In the genomic region with DNA sequence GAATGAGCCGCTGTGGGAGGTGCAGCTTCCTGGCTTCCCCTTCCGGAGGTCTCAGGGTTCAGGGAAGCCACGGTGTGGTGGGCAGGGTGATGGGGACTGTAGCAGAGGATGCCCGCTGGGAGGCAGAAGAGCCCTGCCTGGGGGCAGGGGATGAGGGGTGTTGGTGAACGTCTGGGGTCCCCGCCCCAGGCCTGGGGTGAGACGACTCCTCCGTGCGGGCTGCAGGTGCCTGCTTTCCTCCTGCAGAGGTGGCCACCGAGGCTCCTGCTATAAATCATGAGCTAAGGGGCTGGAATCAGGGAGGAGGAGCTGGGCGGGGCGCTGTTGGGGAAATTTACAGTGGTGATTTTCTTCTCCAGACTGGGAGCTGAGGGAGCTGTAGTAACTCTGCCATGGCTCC, we compare ENCODE assay signal across 21 cellular contexts.
DNase-seq lines count a peak whose midpoint lies in the region; ATAC-seq, FAIRE-seq and TF ChIP-seq lines count a peak whose summit lies in the region.
"Had no signal": no experiment of that assay in that cellular context is flagged by ENCODE, and none has a peak within 500 bp of the region (broad histone marks: within the 10 kb centered on the region; RNA-seq: fewer than 3 reads in every experiment).

No MANE protein-coding gene starts in this region.

- POLR2A ChIA-PET in SK-N-SH (lab: Yijun Ruan, JAX): no interaction called here
- POLR2A ChIA-PET in H1 (lab: Charles Lee; ENCODE audit: partially characterized antibody): interaction anchor here (0.8 to 1.2 kb wide), 2 partner anchors 13 to 35 kb away, joined by 3 read pairs; no protein-coding TSS in a partner anchor

- H3K27me3 ChIP-seq in SK-N-SH (ENCODE audit: insufficient read depth): 0 out of 2 replicates have a peak, but pooled peaks cover 5% of the 10 kb centered on the region
- H3K27me3 ChIP-seq in H1 (replicated peaks in 1 of 4; ENCODE audit: control insufficient read depth in 3 of 4, extremely low read depth in 1 of 4, insufficient read depth in 3 of 4, low read length in 3 of 4): no peaks in the 10 kb centered on the region; a peak in 2 of 7 replicates
- H3K27me3 ChIP-seq: Peyer's patch, vagina had no signal

- H3K4me3 Mint-ChIP-seq in nephron: no peak overlapping the region
- H3K4me3 Mint-ChIP-seq: activated T-helper 17 cell treated with anti-CD3 and anti-CD28 coated beads, Interleukin-2, amount 50 U/mL, for 72 hours; CD4-positive, CD25-positive, alpha-beta regulatory T cell; central memory CD8-positive, alpha-beta T cell had no signal

- no peaks in the 10 kb centered on the region for H3K79me1 ChIP-seq in H1 (ENCODE audit: low read depth, low read length)

- H3K79me2 ChIP-seq in SK-N-SH (ENCODE audit: insufficient read depth): no peaks in the 10 kb centered on the region
- no peaks in the 10 kb centered on the region for H3K79me2 ChIP-seq in H1 (ENCODE audit: control insufficient read depth in 1 of 2, insufficient read depth in 2 of 2, low read length in 2 of 2)

- H3K23me2 ChIP-seq in H1 (ENCODE audit: low read depth, low read length): no peaks in the 10 kb centered on the region

- peaks cover 35% of the 10 kb centered on the region for H3K27me3 Mint-ChIP-seq in nephron (ENCODE audit: low read depth)
- H3K27me3 Mint-ChIP-seq: activated T-helper 17 cell treated with anti-CD3 and anti-CD28 coated beads, Interleukin-2, amount 50 U/mL, for 72 hours had no signal

- CTCF ChIA-PET in SK-N-SH (lab: Yijun Ruan, JAX): interaction anchor here (0.8 to 1.8 kb wide), 5 partner anchors 13 to 139 kb away, joined by 3 to 6 read pairs (median 4); no protein-coding TSS in a partner anchor
- CTCF ChIA-PET in H1 (lab: Charles Lee; ENCODE audit: partially characterized antibody): interaction anchor here (0.6 to 3.0 kb wide), 27 partner anchors 9 to 458 kb away, joined by 3 to 14 read pairs (median 4); no protein-coding TSS in a partner anchor

- H3K4me2 ChIP-seq in SK-N-SH (no peak overlapping the region), H1 (ENCODE audit: insufficient read depth in 1 of 2, low read depth in 2 of 2, low read length in 2 of 2) (no peak overlapping the region; a peak in 1 of 4 replicates)

- TF ChIP-seq CTCF in SK-N-SH (IDR thresholded peaks at IDR 0.05): 0 out of 2 replicates have a peak, but pooled peaks have one; percentile 16
- peak; percentile 15 for TF ChIP-seq CTCF in NB4 (IDR thresholded peaks at IDR 0.05; ENCODE audit: low read depth, low read length)
- peak; percentile 50 to 72 (median 62) for TF ChIP-seq CTCF in H1 (IDR thresholded peaks at IDR 0.05; ENCODE audit: control extremely low read depth in 1 of 3, insufficient read depth in 1 of 3, low read depth in 1 of 3, low read length in 3 of 3)
- peak; percentile 28 to 45 (median 33) for TF ChIP-seq CTCF in nephron (IDR thresholded peaks at IDR 0.05; ENCODE audit: unreplicated experiment in 3 of 3)

- no peak overlapping the region for H3K56ac ChIP-seq in H1 (replicated peaks; ENCODE audit: insufficient read length, low read depth, low read length)

- H2BK120ac ChIP-seq in H1 (replicated peaks; ENCODE audit: low read depth, low read length): no peak overlapping the region

- no peaks in the 10 kb centered on the region for H3F3A ChIP-seq in SK-N-SH (replicated peaks; ENCODE audit: insufficient read depth)

- 0 out of 2 replicates have a peak overlapping the region, but pooled peaks have one; percentile 68 for H2BK20ac ChIP-seq in H1 (ENCODE audit: low read length)

- H3K4me3 ChIP-seq in SK-N-SH (ENCODE audit: low read depth in 2 of 2, low read length in 1 of 2) (no peak overlapping the region), NB4 (ENCODE audit: low read depth, low read length) (no peak overlapping the region), H1 (ENCODE audit: extremely low read depth in 1 of 4, insufficient read depth in 2 of 4, low read depth in 3 of 4, low read length in 4 of 4) (no peak overlapping the region)
- H3K4me3 ChIP-seq: lung, MG63, Peyer's patch, vagina had no signal

- H4K5ac ChIP-seq in H1 (ENCODE audit: insufficient read length, low read depth, low read length): no peak overlapping the region

- H3K36me3 ChIP-seq in SK-N-SH (replicated peaks in 1 of 2; ENCODE audit: control insufficient read depth in 1 of 2, insufficient read depth in 2 of 2, low read length in 1 of 2) (no peaks in the 10 kb centered on the region), H1 (ENCODE audit: control insufficient read depth in 2 of 4, insufficient read depth in 4 of 4, low read length in 3 of 4) (no peaks in the 10 kb centered on the region)
- H3K36me3 ChIP-seq: MG63, Peyer's patch, vagina had no signal

- no peaks in the 10 kb centered on the region for H3K36me3 Mint-ChIP-seq in nephron (ENCODE audit: low read depth)
- H3K36me3 Mint-ChIP-seq: CD4-positive, CD25-positive, alpha-beta regulatory T cell had no signal

- no peak for TF ChIP-seq EP300 in SK-N-SH (IDR thresholded peaks at IDR 0.05; ENCODE audit: borderline replicate concordance in 1 of 2, low read depth in 1 of 2, low read length in 1 of 2)
- TF ChIP-seq EP300 in H1 (IDR thresholded peaks at IDR 0.05; ENCODE audit: borderline replicate concordance in 1 of 2, low read depth in 2 of 2, low read length in 2 of 2): no peak

- no peak overlapping the region for H4K8ac ChIP-seq in H1 (ENCODE audit: extremely low read depth, insufficient read depth, low read length)

- H3K9me2 ChIP-seq in SK-N-SH: no peaks in the 10 kb centered on the region

- no peak overlapping the region for H3K14ac ChIP-seq in H1 (ENCODE audit: insufficient read length)

- H3K9ac ChIP-seq in SK-N-SH (no peak overlapping the region), H1 (replicated peaks in 1 of 4; ENCODE audit: extremely low read depth in 1 of 4, low read depth in 3 of 4, low read length in 3 of 4) (no peak overlapping the region)

- H3K9me3 ChIP-seq in SK-N-SH (no peaks in the 10 kb centered on the region), H1 (ENCODE audit: insufficient read depth in 2 of 2, low read depth in 1 of 2, low read length in 1 of 2) (no peaks in the 10 kb centered on the region)
- H3K9me3 ChIP-seq: MG63, Peyer's patch, vagina had no signal

- no peak overlapping the region for H2BK5ac ChIP-seq in H1 (ENCODE audit: low read depth, low read length)

- no peak for FAIRE-seq in H1 (lab: Jason Lieb, UNC)

- DNase-seq in SK-N-SH (no peak), NB4 (ENCODE audit: low read depth) (no peak), H1 (ENCODE audit: low read depth in 1 of 2, low spot score in 2 of 2) (peak in 1 of 2 experiments; percentile 70), medulla oblongata (ENCODE audit: extremely low spot score) (no peak), NCI-H1092 treated with DMSO at 0.1 percent for 48 hours (lab: John Stamatoyannopoulos, UW) (no peak)
- DNase-seq in stimulated activated CD4-positive, alpha-beta T cell treated with anti-CD3 and anti-CD28 coated beads, Interleukin-4, amount 100 ng/mL, for 24 hours: no peak
- DNase-seq: activated CD8-positive, alpha-beta memory T cell treated with anti-CD3 and anti-CD28 coated beads for 24 hours; CD4-positive, CD25-positive, alpha-beta regulatory T cell; DMS79; GOT3; MG63; NCI-H2081; NCI-H774; Peyer's patch; SW 1271 had no signal

- no peak overlapping the region for H2BK12ac ChIP-seq in H1 (ENCODE audit: low read depth, low read length)

- no peaks in the 10 kb centered on the region for H3K9me3 Mint-ChIP-seq in nephron
- H3K9me3 Mint-ChIP-seq: activated T-helper 17 cell treated with anti-CD3 and anti-CD28 coated beads, Interleukin-2, amount 50 U/mL, for 72 hours; central memory CD8-positive, alpha-beta T cell had no signal

- TF ChIP-seq POLR2A in NB4 (IDR thresholded peaks at IDR 0.05; ENCODE audit: extremely low read depth, insufficient read length) (no peak), H1 (IDR thresholded peaks at IDR 0.05; ENCODE audit: control extremely low read depth in 1 of 2, low read depth in 2 of 2, low read length in 2 of 2) (no peak)

- peak overlapping the region; percentile 45 for H4K91ac ChIP-seq in H1 (replicated peaks; ENCODE audit: insufficient read length, low read length)

- no peak for TF ChIP-seq RAD21 in SK-N-SH (IDR thresholded peaks at IDR 0.05; ENCODE audit: low read length)
- TF ChIP-seq RAD21 in H1 (IDR thresholded peaks at IDR 0.05 in 1 of 2, conservative IDR thresholded peaks at IDR 0.05 in 1 of 2; ENCODE audit: low read depth in 2 of 2, low read length in 2 of 2): peak; percentile 80 to 81

- H2BK15ac ChIP-seq in H1 (ENCODE audit: low read length): peak overlapping the region; percentile 94; the same call in 1 of the 2 replicates

- peaks cover 0 to 7% of the 10 kb centered on the region in 2 experiments; a peak in 1 of 4 replicates for H3K4me1 ChIP-seq in SK-N-SH (ENCODE audit: control insufficient read depth in 1 of 2, insufficient read depth in 2 of 2, low read depth in 1 of 2, low read length in 1 of 2)
- H3K4me1 ChIP-seq in H1 (replicated peaks in 1 of 4; ENCODE audit: control insufficient read depth in 3 of 4, insufficient read depth in 4 of 4, low read length in 3 of 4): peaks cover 0 to 23% (median 10%) of the 10 kb centered on the region in 4 experiments
- H3K4me1 ChIP-seq: Peyer's patch, vagina had no signal

- no peaks in the 10 kb centered on the region for H3K4me1 Mint-ChIP-seq in nephron

- H3K4ac ChIP-seq in H1 (replicated peaks; ENCODE audit: insufficient read length, low read depth, low read length): no peak overlapping the region

- H2AK5ac ChIP-seq in H1 (ENCODE audit: low read depth, low read length): no peak overlapping the region

- H3K23ac ChIP-seq in H1 (ENCODE audit: insufficient read length): no peak overlapping the region

- H2AFZ ChIP-seq in SK-N-SH (ENCODE audit: low read depth) (no peak overlapping the region), H1 (ENCODE audit: low read length) (no peak overlapping the region)

- 53% methylated on average over 11 of the region's 12 CpGs for WGBS in SK-N-SH (ENCODE audit: low lambda C conversion rate)
- 77% methylated on average over 6 of the region's 12 CpGs; no CpG with 5 or more reads in 1 of the 2 experiments for WGBS in H1 (ENCODE audit: extremely low coverage in 1 of 2, insufficient coverage in 1 of 2, insufficient read length in 1 of 2, insufficient replicate concordance in 2 of 2, low coverage in 1 of 2, low lambda C conversion rate in 2 of 2, missing lambda C conversion rate in 1 of 2), 2 experiments

- no peak for ATAC-seq in SK-N-SH treated with all-trans-retinoic acid at 6 μM for 48 hours
- ATAC-seq: activated T-helper 17 cell treated with anti-CD3 and anti-CD28 coated beads, Interleukin-2, amount 50 U/mL, for 72 hours had no signal

- H3K27ac ChIP-seq in SK-N-SH (ENCODE audit: low read depth in 2 of 2, low read length in 1 of 2) (no peak overlapping the region), H1 (ENCODE audit: low read depth, low read length) (no peak overlapping the region)
- H3K27ac ChIP-seq: Peyer's patch, vagina had no signal

- H3K27ac Mint-ChIP-seq in nephron: no peak overlapping the region
- H3K27ac Mint-ChIP-seq: activated T-helper 17 cell treated with anti-CD3 and anti-CD28 coated beads, Interleukin-2, amount 50 U/mL, for 72 hours; CD4-positive, CD25-positive, alpha-beta regulatory T cell had no signal

- H4K20me1 ChIP-seq in SK-N-SH (ENCODE audit: insufficient read depth) (no peaks in the 10 kb centered on the region), H1 (replicated peaks in 1 of 2; ENCODE audit: control insufficient read depth in 1 of 2, insufficient read depth in 2 of 2, low read length in 2 of 2) (no peaks in the 10 kb centered on the region)

- peak overlapping the region; percentile 27; the same call in 1 of the 2 replicates for H3K18ac ChIP-seq in H1 (ENCODE audit: extremely low read depth, low read length)
